ENCODE assay signal across 19 cellular contexts in the genomic region with DNA sequence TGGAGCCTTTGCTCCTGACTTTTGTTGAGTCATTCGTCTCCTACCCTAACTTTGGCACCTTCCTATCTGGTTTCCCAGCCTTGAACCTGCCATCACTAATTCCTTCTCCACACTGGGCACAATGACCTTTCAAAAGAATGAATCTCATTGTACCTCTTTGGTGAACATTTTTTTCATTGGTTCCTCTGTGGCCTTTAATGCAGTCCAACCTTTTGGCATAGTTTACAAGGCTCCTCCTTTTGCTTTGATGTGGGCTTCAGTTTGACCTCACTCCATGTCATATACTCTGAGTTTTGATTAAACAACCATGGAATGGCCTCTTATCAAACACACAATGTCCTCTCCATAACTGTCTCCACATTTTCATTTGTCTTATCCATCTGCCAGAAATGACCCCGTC. TPM values are rescaled to one million over a fixed set of nuclear protein-coding genes. Genes with fewer than 3 reads are reported as not detected.
A peak's percentile ranks its signal among the peaks of the same experiment; 100 is the strongest.
DNase-seq lines count a peak whose midpoint lies in the region; ATAC-seq and TF ChIP-seq lines count a peak whose summit lies in the region.
"Had no signal": no experiment of that assay in that cellular context is flagged by ENCODE, and none has a peak within 500 bp of the region (broad histone marks: within the 10 kb centered on the region; RNA-seq: fewer than 3 reads in every experiment).

No MANE protein-coding gene starts in this region.

- TF ChIP-seq CTCF in brain (conservative IDR thresholded peaks at IDR 0.05), result no peak
- no peak for TF ChIP-seq CTCF in gastrocnemius medialis (IDR thresholded peaks at IDR 0.05 in 4 of 5, conservative IDR thresholded peaks at IDR 0.05 in 1 of 5)
- TF ChIP-seq CTCF in lower lobe of right lung (IDR thresholded peaks at IDR 0.05), result no peak

- no peak overlapping the region for H3K4me3 Mint-ChIP-seq in activated naive CD4-positive, alpha-beta T cell treated with anti-CD3 and anti-CD28 coated beads for 36 hours
- H3K4me3 Mint-ChIP-seq in brain, result no peak overlapping the region

- intact Hi-C loops in activated naive CD4-positive, alpha-beta T cell treated with anti-CD3 and anti-CD28 coated beads for 36 hours (cut with micrococcal nuclease), result no loop called here
- intact Hi-C loops in gastrocnemius medialis (cut with DNase I; ENCODE audit: low total_unique reads), result loop anchor here (5.0 kb wide), 1 partner anchor 145 kb away; no protein-coding TSS in a partner anchor
- intact Hi-C loops in lower lobe of right lung (cut with DNase I), result no loop called here

- H3K27me3 ChIP-seq in gastrocnemius medialis (no peaks in the 10 kb centered on the region), lower lobe of right lung (ENCODE audit: low read depth) (no peaks in the 10 kb centered on the region)
- H3K27me3 ChIP-seq: BLaER1 treated with 17β-estradiol and CSF1 and Interleukin-3, amounts not matched to agents 10 nM and 100 nM had no signal

- H3K9ac ChIP-seq in SK-N-MC (ENCODE audit: insufficient read length), result no peak overlapping the region
- H3K9ac ChIP-seq: BLaER1 treated with 17β-estradiol and CSF1 and Interleukin-3, amounts not matched to agents 10 nM and 100 nM; KMS-11 had no signal

- H3K4me3 ChIP-seq in SK-N-MC (no peak overlapping the region), gastrocnemius medialis (no peak overlapping the region), lower lobe of right lung (no peak overlapping the region)
- H3K4me3 ChIP-seq: BLaER1 treated with 17β-estradiol and CSF1 and Interleukin-3, amounts not matched to agents 10 nM and 100 nM had no signal

- H3K9me3 ChIP-seq in SK-N-MC (ENCODE audit: low read depth, low read length) (no peaks in the 10 kb centered on the region), gastrocnemius medialis (no peaks in the 10 kb centered on the region), lower lobe of right lung (no peaks in the 10 kb centered on the region)
- H3K9me3 ChIP-seq: BLaER1 treated with 17β-estradiol and CSF1 and Interleukin-3, amounts not matched to agents 10 nM and 100 nM had no signal

- CTCF ChIA-PET in activated naive CD4-positive, alpha-beta T cell treated with anti-CD3 and anti-CD28 coated beads for 36 hours (lab: Charles Lee), result no interaction called here

- no peaks in the 10 kb centered on the region for H3K9me3 Mint-ChIP-seq in activated naive CD4-positive, alpha-beta T cell treated with anti-CD3 and anti-CD28 coated beads for 36 hours
- no peaks in the 10 kb centered on the region for H3K9me3 Mint-ChIP-seq in brain

- ATAC-seq in gastrocnemius medialis, result no peak
- no peak for ATAC-seq in lower lobe of right lung
- no peak for ATAC-seq in HG03108 (IDR thresholded peaks at IDR 0.05; ENCODE audit: unreplicated experiment)
- ATAC-seq: HCT116 had no signal

- peak overlapping the region; percentile 7 for H3K27ac Mint-ChIP-seq in activated naive CD4-positive, alpha-beta T cell treated with anti-CD3 and anti-CD28 coated beads for 36 hours
- peak overlapping the region in 3 of 5 experiments; percentile 8 to 41 (median 31) for H3K27ac Mint-ChIP-seq in brain

- H3K27ac ChIP-seq in SK-N-MC (peak overlapping the region; percentile 40; the same call in 1 of the 2 replicates), gastrocnemius medialis (peak overlapping the region in 3 of 4 donors; percentile 7 to 34 (median 32)), lower lobe of right lung (no peak overlapping the region)
- H3K27ac ChIP-seq: BLaER1 treated with 17β-estradiol and CSF1 and Interleukin-3, amounts not matched to agents 10 nM and 100 nM; HL-60; KMS-11 had no signal

- in situ Hi-C loops in gastrocnemius medialis (cut with MboI; ENCODE audit: low sequenced_read_pairs in 4 of 4), result no loop called here

- H3K36me3 ChIP-seq in SK-N-MC (ENCODE audit: insufficient read depth, low read length), result peaks cover 94% of the 10 kb centered on the region
- peaks cover 6 to 87% of the 10 kb centered on the region in 2 donors for H3K36me3 ChIP-seq in gastrocnemius medialis
- peaks cover 95% of the 10 kb centered on the region for H3K36me3 ChIP-seq in lower lobe of right lung

- DNase-seq in activated naive CD4-positive, alpha-beta T cell treated with anti-CD3 and anti-CD28 coated beads for 36 hours, result no peak
- no peak for DNase-seq in activated naive CD4-positive, alpha-beta T cell treated with Interleukin-2 at 50 U/mL for 16 hours
- no peak for DNase-seq in SK-N-MC (ENCODE audit: low read depth, low spot score)
- no peak for DNase-seq in gastrocnemius medialis
- DNase-seq in lower lobe of right lung, result no peak
- no peak for DNase-seq in iPS-NIHi7 (ENCODE audit: extremely low spot score)
- DNase-seq: COR-L47, NCI-H1092, NCI-H1694 treated with DMSO at 0.1 percent for 48 hours, NCI-H345, NCI-H526 treated with DMSO at 0.1 percent for 48 hours, OCI-M1, RPMI8226 had no signal

- peaks cover 10% of the 10 kb centered on the region for H3K4me1 Mint-ChIP-seq in activated naive CD4-positive, alpha-beta T cell treated with anti-CD3 and anti-CD28 coated beads for 36 hours (ENCODE audit: low read depth)
- peaks cover 11% of the 10 kb centered on the region for H3K4me1 Mint-ChIP-seq in brain

- peaks cover 43% of the 10 kb centered on the region for H3K36me3 Mint-ChIP-seq in activated naive CD4-positive, alpha-beta T cell treated with anti-CD3 and anti-CD28 coated beads for 36 hours (ENCODE audit: low read depth)
- H3K36me3 Mint-ChIP-seq in brain, result peaks cover 79% of the 10 kb centered on the region

- no peaks in the 10 kb centered on the region for H3K27me3 Mint-ChIP-seq in activated naive CD4-positive, alpha-beta T cell treated with anti-CD3 and anti-CD28 coated beads for 36 hours (ENCODE audit: low read depth)
- no peaks in the 10 kb centered on the region for H3K27me3 Mint-ChIP-seq in brain

- H3K4me1 ChIP-seq in gastrocnemius medialis (peaks cover 0 to under 1% of the 10 kb centered on the region in 2 donors), lower lobe of right lung (no peaks in the 10 kb centered on the region)

- no peak for TF ChIP-seq POLR2A in gastrocnemius medialis (IDR thresholded peaks at IDR 0.05)

RNA-seq across cellular contexts. Expression of a gene that starts 14.5 kb away (rescaled TPM):
- not detected for total RNA-seq in activated naive CD4-positive, alpha-beta T cell treated with anti-CD3 and anti-CD28 coated beads for 36 hours
- 2.0 TPM for polyA plus RNA-seq in brain (ENCODE audit: insufficient read depth, low read depth, low replicate concordance)
- total RNA-seq in gastrocnemius medialis (under 1 TPM in 1 of 4 donors, not detected in 3; 0.46 TPM), lower lobe of right lung (11.5 TPM)
